In genomic region chr2:161223139-161223732, GRCh38 we compare ENCODE assay signal across 8 cellular contexts.
DNase-seq lines count a peak whose midpoint lies in the region; ATAC-seq and TF ChIP-seq lines count a peak whose summit lies in the region.

No MANE protein-coding gene starts in this region.

- H3K36me3 ChIP-seq in naive thymus-derived CD4-positive, alpha-beta T cell (ENCODE audit: control insufficient read depth in 2 of 3, insufficient read depth in 3 of 3, low read length in 3 of 3): peaks cover 0 to 18% (median 9%) of the 10 kb centered on the region in 3 experiments

- peak; percentile 48 for TF ChIP-seq CTCF in coronary artery (IDR thresholded peaks at IDR 0.05)

- no peaks in the 10 kb centered on the region for H3K9me3 ChIP-seq in naive thymus-derived CD4-positive, alpha-beta T cell (ENCODE audit: control insufficient read depth in 2 of 3, low read length in 3 of 3)

- no peaks in the 10 kb centered on the region for H3K9me3 Mint-ChIP-seq in activated naive CD4-positive, alpha-beta T cell treated with anti-CD3 and anti-CD28 coated beads for 36 hours
- H3K9me3 Mint-ChIP-seq in naive thymus-derived CD4-positive, alpha-beta T cell: no peaks in the 10 kb centered on the region

- no peak overlapping the region for H3K4me3 Mint-ChIP-seq in activated naive CD4-positive, alpha-beta T cell treated with anti-CD3 and anti-CD28 coated beads for 36 hours
- H3K4me3 Mint-ChIP-seq in naive thymus-derived CD4-positive, alpha-beta T cell: no peak overlapping the region

- intact Hi-C loops in activated naive CD4-positive, alpha-beta T cell treated with anti-CD3 and anti-CD28 coated beads for 36 hours (cut with micrococcal nuclease): loop anchor here (1.0 to 5.0 kb wide), 7 partner anchors 28 to 899 kb away; no protein-coding TSS in a partner anchor
- intact Hi-C loops in naive thymus-derived CD4-positive, alpha-beta T cell (cut with micrococcal nuclease): loop anchor here (1.0 to 10.0 kb wide), 9 partner anchors 14 to 902 kb away; no protein-coding TSS in a partner anchor

- H3K27ac ChIP-seq in coronary artery: no peak overlapping the region
- no peak overlapping the region for H3K27ac ChIP-seq in naive thymus-derived CD4-positive, alpha-beta T cell (ENCODE audit: low read depth, low read length)

- no peak overlapping the region for H3K27ac Mint-ChIP-seq in activated naive CD4-positive, alpha-beta T cell treated with anti-CD3 and anti-CD28 coated beads for 36 hours
- peak overlapping the region in 1 of 9 donors; percentile 5 for H3K27ac Mint-ChIP-seq in naive thymus-derived CD4-positive, alpha-beta T cell

- no peaks in the 10 kb centered on the region for H3K4me1 ChIP-seq in naive thymus-derived CD4-positive, alpha-beta T cell (ENCODE audit: control insufficient read depth in 2 of 2, insufficient read depth in 2 of 2, low read length in 2 of 2)

- peak; percentile 22 for DNase-seq in activated naive CD4-positive, alpha-beta T cell treated with anti-CD3 and anti-CD28 coated beads for 36 hours
- no peak for DNase-seq in activated naive CD4-positive, alpha-beta T cell treated with anti-CD3 and anti-CD28 coated beads, Interleukin-2, amount 50 U/mL, for 16 hours
- DNase-seq in NCI-H748 treated with DMSO at 0.1 percent for 48 hours (lab: John Stamatoyannopoulos, UW): peak; percentile 15
- no peak for DNase-seq in coronary artery (ENCODE audit: low spot score)
- DNase-seq in naive thymus-derived CD4-positive, alpha-beta T cell: peak in 7 of 9 donors; percentile 23 to 60 (median 55)
- no peak for DNase-seq in activated effector memory CD4-positive, alpha-beta T cell treated with Interleukin-2 at 50 U/mL for 16 hours
- no peak for DNase-seq in HEK293T (ENCODE audit: extremely low spot score)

- peak; percentile 45 for ATAC-seq in HG02642 (IDR thresholded peaks at IDR 0.05; ENCODE audit: poor library complexity, unreplicated experiment)
- ATAC-seq in naive thymus-derived CD4-positive, alpha-beta T cell: peak; percentile 83

- H3K4me1 Mint-ChIP-seq in activated naive CD4-positive, alpha-beta T cell treated with anti-CD3 and anti-CD28 coated beads for 36 hours (ENCODE audit: low read depth): no peaks in the 10 kb centered on the region
- peaks cover 0 to 14% (median 0%) of the 10 kb centered on the region in 7 donors for H3K4me1 Mint-ChIP-seq in naive thymus-derived CD4-positive, alpha-beta T cell

- H3K27me3 Mint-ChIP-seq in activated naive CD4-positive, alpha-beta T cell treated with anti-CD3 and anti-CD28 coated beads for 36 hours (ENCODE audit: low read depth): no peaks in the 10 kb centered on the region
- H3K27me3 Mint-ChIP-seq in naive thymus-derived CD4-positive, alpha-beta T cell: no peaks in the 10 kb centered on the region

- CTCF ChIA-PET in activated naive CD4-positive, alpha-beta T cell treated with anti-CD3 and anti-CD28 coated beads for 36 hours (lab: Charles Lee): interaction anchor here (0.6 to 3.2 kb wide), 22 partner anchors 9 to 903 kb away, joined by 3 to 22 read pairs (median 4); no protein-coding TSS in a partner anchor
- CTCF ChIA-PET in naive thymus-derived CD4-positive, alpha-beta T cell (lab: Charles Lee): interaction anchor here (0.6 to 6.2 kb wide), 20 partner anchors 10 to 749 kb away, joined by 3 to 79 read pairs (median 4); no protein-coding TSS in a partner anchor
- CTCF ChIA-PET in HEK293T (lab: Yijun Ruan, JAX): interaction anchor here (0.6 to 1.2 kb wide), 3 partner anchors 10 to 796 kb away, joined by 3 to 4 read pairs (median 3); no protein-coding TSS in a partner anchor

- H3K36me3 Mint-ChIP-seq in activated naive CD4-positive, alpha-beta T cell treated with anti-CD3 and anti-CD28 coated beads for 36 hours (ENCODE audit: low read depth): peaks cover 12% of the 10 kb centered on the region
- H3K36me3 Mint-ChIP-seq in naive thymus-derived CD4-positive, alpha-beta T cell: peaks cover 0 to 21% (median 16%) of the 10 kb centered on the region in 5 donors

- H3K4me3 ChIP-seq in coronary artery: no peak overlapping the region
- H3K4me3 ChIP-seq in naive thymus-derived CD4-positive, alpha-beta T cell (ENCODE audit: low read length): no peak overlapping the region

- H3K27me3 ChIP-seq in naive thymus-derived CD4-positive, alpha-beta T cell (ENCODE audit: control insufficient read depth in 2 of 2, insufficient read depth in 2 of 2, low read length in 2 of 2): no peaks in the 10 kb centered on the region

- POLR2A ChIA-PET in naive thymus-derived CD4-positive, alpha-beta T cell (lab: Charles Lee): interaction anchor here (0.8 to 1.3 kb wide), 2 partner anchors 48 to 52 kb away, joined by 3 read pairs; no protein-coding TSS in a partner anchor
- POLR2A ChIA-PET in HEK293T (lab: Yijun Ruan, JAX): no interaction called here

TF ChIP-seq in HEK293T, 16 proteins besides CTCF, POLR2A, EP300 and RAD21:
- no peak for TF ChIP-seq ARNT (IDR thresholded peaks at IDR 0.05)
- no peak for TF ChIP-seq ZNF384 (IDR thresholded peaks at IDR 0.05)
- TF ChIP-seq FOXM1 (IDR thresholded peaks at IDR 0.05; ENCODE audit: borderline replicate concordance): no peak
- TF ChIP-seq FOXK2 (IDR thresholded peaks at IDR 0.05): no peak
- TF ChIP-seq NFRKB (IDR thresholded peaks at IDR 0.05): no peak
- no peak for TF ChIP-seq FOXA1 (IDR thresholded peaks at IDR 0.05)
- TF ChIP-seq HDGF (IDR thresholded peaks at IDR 0.05; ENCODE audit: borderline replicate concordance): no peak
- TF ChIP-seq LEF1 (IDR thresholded peaks at IDR 0.05; ENCODE audit: borderline replicate concordance): no peak
- no peak for TF ChIP-seq L3MBTL2 (conservative IDR thresholded peaks at IDR 0.05)
- no peak for TF ChIP-seq ELF4 (IDR thresholded peaks at IDR 0.05)
- no peak for TF ChIP-seq SP1 (IDR thresholded peaks at IDR 0.05)
- TF ChIP-seq BHLHE40 (IDR thresholded peaks at IDR 0.05; ENCODE audit: borderline replicate concordance): no peak
- no peak for TF ChIP-seq PKNOX1 (IDR thresholded peaks at IDR 0.05)
- TF ChIP-seq SUZ12 (IDR thresholded peaks at IDR 0.05): no peak
- TF ChIP-seq CTBP1 (IDR thresholded peaks at IDR 0.05; ENCODE audit: borderline replicate concordance): no peak
- no peak for TF ChIP-seq TARDBP (IDR thresholded peaks at IDR 0.05)

Comparison
In these comparisons a context has a peak if more than half of its experiments do, and no peak if none do; other contexts are left out.
1. DNase-seq: peak in activated naive CD4-positive, alpha-beta T cell treated with anti-CD3 and anti-CD28 coated beads for 36 hours (single experiment), NCI-H748 treated with DMSO at 0.1 percent for 48 hours (single experiment) and naive thymus-derived CD4-positive, alpha-beta T cell (7 of 9); none in activated naive CD4-positive, alpha-beta T cell treated with anti-CD3 and anti-CD28 coated beads, Interleukin-2, amount 50 U/mL, for 16 hours (single experiment), coronary artery (single experiment), activated effector memory CD4-positive, alpha-beta T cell treated with Interleukin-2 at 50 U/mL for 16 hours (single experiment) and HEK293T (single experiment).